In the genomic region with DNA sequence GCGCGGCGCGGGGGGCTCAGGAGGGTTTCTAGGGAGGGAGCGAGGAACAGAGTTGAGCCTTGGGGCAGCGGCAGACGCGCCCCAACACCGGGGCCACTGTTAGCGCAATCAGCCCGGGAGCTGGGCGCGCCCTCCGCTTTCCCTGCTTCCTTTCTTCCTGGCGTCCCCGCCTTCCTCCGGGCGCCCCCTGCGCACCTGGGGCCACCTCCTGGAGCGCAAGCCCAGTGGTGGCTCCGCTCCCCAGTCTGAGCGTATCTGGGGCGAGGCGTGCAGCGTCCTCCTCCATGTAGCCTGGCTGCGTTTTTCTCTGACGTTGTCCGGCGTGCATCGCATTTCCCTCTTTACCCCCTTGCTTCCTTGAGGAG, we compare ENCODE assay signal across 9 cellular contexts. TPM values are rescaled to one million over a fixed set of nuclear protein-coding genes. Genes with fewer than 3 reads are reported as not detected.
DNase-seq lines count a peak whose midpoint lies in the region; ATAC-seq, FAIRE-seq and TF ChIP-seq lines count a peak whose summit lies in the region.
"Had no signal": no experiment of that assay in that cellular context is flagged by ENCODE, and none has a peak within 500 bp of the region (broad histone marks: within the 10 kb centered on the region; RNA-seq: fewer than 3 reads in every experiment).

No MANE protein-coding gene starts in this region.

- H3K79me2 ChIP-seq in K562 (ENCODE audit: control insufficient read depth, insufficient read depth, low read length), result no peaks in the 10 kb centered on the region

- ATAC-seq in K562 (no peak), HG02642 (IDR thresholded peaks at IDR 0.05; ENCODE audit: poor library complexity, unreplicated experiment) (no peak)

- FAIRE-seq in K562 (lab: Jason Lieb, UNC), result no peak

- H3K9me3 ChIP-seq in K562 (replicated peaks; ENCODE audit: control insufficient read depth, insufficient read depth, low read depth, low read length), result no peaks in the 10 kb centered on the region
- H3K9me3 ChIP-seq in mucosa of rectum (ENCODE audit: control insufficient read depth in 2 of 2, low read length in 2 of 2), result no peaks in the 10 kb centered on the region

- in situ Hi-C loops in K562 (cut with MboI), result no loop called here

- BruUV-seq in K562 (replicated peaks; lab: Mats Ljungman, UMichigan), result no TSS peak

- DNase-seq in COLO668 (lab: John Stamatoyannopoulos, UW; ENCODE audit: unreplicated experiment), result peak; percentile 76
- DNase-seq in Jurkat, Clone E6-1 (ENCODE audit: low read depth, low spot score), result no peak
- DNase-seq in K562 (ENCODE audit: extremely low read depth in 1 of 4, low spot score in 3 of 4), result no peak
- no peak for DNase-seq in activated CD4-positive, CD25-positive, alpha-beta regulatory T cell treated with anti-CD3 and anti-CD28 coated beads, Interleukin-2, amount 50 U/mL, for 72 hours
- DNase-seq in NOMO-1 treated with DMSO at 0.1 percent for 48 hours (lab: John Stamatoyannopoulos, UW; ENCODE audit: unreplicated experiment), result no peak
- no peak for DNase-seq in activated CD4-positive, alpha-beta T cell treated with anti-CD3 and anti-CD28 coated beads, Interleukin-2, amount 50 U/mL, for 1 hour

- intact Hi-C loops in K562 (cut with micrococcal nuclease), result no loop called here

- H3K27ac ChIP-seq in K562 (ENCODE audit: extremely low read depth, low read depth, low read length), result no peak overlapping the region
- H3K27ac ChIP-seq in mucosa of rectum (ENCODE audit: low read depth in 2 of 2, low read length in 2 of 2), result peak overlapping the region in 1 of 2 donors; percentile 56

- peak overlapping the region; percentile 27 for H3K4me3 ChIP-seq in Jurkat, Clone E6-1 (ENCODE audit: low read length)
- H3K4me3 ChIP-seq in K562 (no peak overlapping the region), mucosa of rectum (ENCODE audit: low read length in 2 of 2) (peak overlapping the region; percentile 48 to 63)

- 0 out of 4 replicates have a peak overlapping the region, but pooled peaks of 1 of the 2 experiments have one; percentile 45 for H3K9ac ChIP-seq in K562 (ENCODE audit: insufficient read depth in 1 of 2, low read depth in 2 of 2, low read length in 2 of 2)
- H3K9ac ChIP-seq in mucosa of rectum (ENCODE audit: low read depth in 1 of 2, low read length in 2 of 2), result peak overlapping the region; percentile 54 to 65

- H2AFZ ChIP-seq in K562 (ENCODE audit: low read depth, low read length), result no peak overlapping the region

- H3K36me3 ChIP-seq in K562 (ENCODE audit: control insufficient read depth, insufficient read depth, low read length), result no peaks in the 10 kb centered on the region
- no peaks in the 10 kb centered on the region for H3K36me3 ChIP-seq in mucosa of rectum (ENCODE audit: control insufficient read depth in 2 of 2, insufficient read depth in 2 of 2, low read length in 2 of 2)

- H3K4me2 ChIP-seq in K562 (ENCODE audit: insufficient read depth, low read length), result no peak overlapping the region

- no peak for TF ChIP-seq EP300 in K562 (IDR thresholded peaks at IDR 0.05; ENCODE audit: low read length)

- POLR2A ChIA-PET in K562 (lab: Yijun Ruan, JAX), result no interaction called here

- H3K27me3 ChIP-seq in K562 (ENCODE audit: control insufficient read depth in 2 of 2, insufficient read depth in 2 of 2, low read length in 2 of 2), result peaks cover 14 to 64% of the 10 kb centered on the region in 2 experiments; a peak in 4 of 5 replicates
- peaks cover 0 to 4% of the 10 kb centered on the region in 2 donors for H3K27me3 ChIP-seq in mucosa of rectum (ENCODE audit: control insufficient read depth in 2 of 2, insufficient read depth in 2 of 2, low read length in 2 of 2)

- TF ChIP-seq RAD21 in K562 (CRISPR knock-in tag; conservative IDR thresholded peaks at IDR 0.05 in 1 of 2, IDR thresholded peaks at IDR 0.05 in 1 of 2), result no peak

- CTCF ChIA-PET in K562 (lab: Yijun Ruan, JAX; ENCODE audit: low intra/inter-chr PET ratio), result no interaction called here

- H4K20me1 ChIP-seq in K562 (replicated peaks; ENCODE audit: control insufficient read depth, insufficient read depth, low read length), result no peaks in the 10 kb centered on the region

- WGBS in K562 (ENCODE audit: insufficient coverage, low coverage, missing lambda C conversion rate), result 10% methylated on average over 15 of the region's 30 CpGs

- no peak for TF ChIP-seq POLR2A in K562 (conservative IDR thresholded peaks at IDR 0.05)

- H3K4me1 ChIP-seq in K562 (replicated peaks in 1 of 2; ENCODE audit: control insufficient read depth in 2 of 2, insufficient read depth in 2 of 2, low read length in 2 of 2), result peaks cover 0 to 30% of the 10 kb centered on the region in 2 experiments; a peak in 3 of 5 replicates
- H3K4me1 ChIP-seq in mucosa of rectum (ENCODE audit: control insufficient read depth in 2 of 2, insufficient read depth in 2 of 2, low read length in 2 of 2), result peaks cover 2 to 7% of the 10 kb centered on the region in 2 donors

- H3K9me1 ChIP-seq in K562 (ENCODE audit: control insufficient read depth, insufficient read depth, low read length), result no peaks in the 10 kb centered on the region

- TF ChIP-seq CTCF in K562 (IDR thresholded peaks at IDR 0.05 in 2 of 3, conservative IDR thresholded peaks at IDR 0.05 in 1 of 3; ENCODE audit: insufficient read depth in 2 of 3, low read depth in 1 of 3, low read length in 3 of 3), result no peak

TF ChIP-seq in K562, 482 proteins besides CTCF, POLR2A, EP300 and RAD21:
- no peak for TF ChIP-seq STAT5B (CRISPR knock-in tag; IDR thresholded peaks at IDR 0.05)
- no peak for TF ChIP-seq DPF2 (IDR thresholded peaks at IDR 0.05)
- TF ChIP-seq NRF1 (conservative IDR thresholded peaks at IDR 0.05 in 1 of 2, IDR thresholded peaks at IDR 0.05 in 1 of 2), result peak; percentile 51 to 57; a peak in 2 of 4 replicates

RNA-seq across cellular contexts. Expression of gene PROC, which starts 5.2 kb away (rescaled TPM):
- polyA plus RNA-seq in Jurkat, Clone E6-1 (2012; ENCODE audit: insufficient read depth, insufficient read length), result 0.92 TPM
- total RNA-seq in K562 (2011; cell fraction: chromatin; rRNA removed; ENCODE audit: low replicate concordance), result not detected in 2 replicates
- not detected in 2 replicates for total RNA-seq in K562 (2011; cell fraction: nucleolus; rRNA removed)
- total RNA-seq in K562 (2011; cell fraction: nucleoplasm; rRNA removed), result not detected in 2 replicates
- total RNA-seq in K562 (2014; rRNA removed) (not detected in 2 replicates), K562 (2014; rRNA removed; fragmentation: Illumina TruSeq; extraction: Trizol) (not detected in 2 replicates), K562 (2015; rRNA removed; fragmentation: Illumina TruSeq; extraction: Trizol) (not detected in 2 replicates), K562 (2021) (not detected in 2 replicates)
- polyA plus RNA-seq in K562 (2011; rRNA removed) (not detected in 2 replicates), K562 (2014; fragmentation: Illumina TruSeq; extraction: Trizol) (not detected in 2 replicates), K562 (2014; fragmentation: Nextera tagmentation; extraction: Ambion mirVana) (not detected), K562 (2014; rRNA removed) (not detected in 2 replicates)
- not detected in 2 replicates for polyA plus RNA-seq in K562 (2011; cell fraction: cytosol; rRNA removed)
- not detected in 2 replicates for polyA plus RNA-seq in K562 (2011; cell fraction: nucleus; rRNA removed)
- 0.14 and 0.25 TPM in 2 replicates for polyA plus RNA-seq in K562 (2012)
- polyA minus RNA-seq in K562 (2011; rRNA and poly(A)+ RNA removed), result not detected in 2 replicates
- polyA minus RNA-seq in K562 (2011; cell fraction: cytosol; rRNA and poly(A)+ RNA removed), result not detected in 2 replicates
- not detected in 2 replicates for polyA minus RNA-seq in K562 (2011; cell fraction: nucleus; rRNA and poly(A)+ RNA removed)
- total RNA-seq: HT1080 had no signal

RNA-seq across cellular contexts. Expression of gene MAP3K2, which starts 35.7 kb away (rescaled TPM):
- 4.1 TPM for polyA plus RNA-seq in Jurkat, Clone E6-1 (2012; ENCODE audit: insufficient read depth, insufficient read length)
- 11.9 and 21.7 TPM in 2 replicates for total RNA-seq in K562 (2011; cell fraction: chromatin; rRNA removed; ENCODE audit: low replicate concordance)
- total RNA-seq in K562 (2011; cell fraction: nucleolus; rRNA removed), result 4.2 and 6.8 TPM in 2 replicates
- total RNA-seq in K562 (2011; cell fraction: nucleoplasm; rRNA removed), result 7.3 and 14.1 TPM in 2 replicates
- 7.1 and 12.1 TPM in 2 replicates for total RNA-seq in K562 (2014; rRNA removed)
- total RNA-seq in K562 (2014; rRNA removed; fragmentation: Illumina TruSeq; extraction: Trizol), result 9.0 and 10.0 TPM in 2 replicates
- total RNA-seq in K562 (2015; rRNA removed; fragmentation: Illumina TruSeq; extraction: Trizol), result 8.3 TPM in 2 replicates
- total RNA-seq in K562 (2021), result 14.2 and 15.5 TPM in 2 replicates
- polyA plus RNA-seq in K562 (2011; rRNA removed), result 5.4 and 5.7 TPM in 2 replicates
- 1.9 and 2.8 TPM in 2 replicates for polyA plus RNA-seq in K562 (2011; cell fraction: cytosol; rRNA removed)
- polyA plus RNA-seq in K562 (2011; cell fraction: nucleus; rRNA removed), result 11.4 and 11.5 TPM in 2 replicates
- 3.4 and 3.5 TPM in 2 replicates for polyA plus RNA-seq in K562 (2012)
- polyA plus RNA-seq in K562 (2014; fragmentation: Illumina TruSeq; extraction: Trizol), result 5.0 and 5.3 TPM in 2 replicates
- polyA plus RNA-seq in K562 (2014; fragmentation: Nextera tagmentation; extraction: Ambion mirVana), result 1 to 10 TPM; 1.2 to 2.6 TPM
- 4.8 and 4.9 TPM in 2 replicates for polyA plus RNA-seq in K562 (2014; rRNA removed)
- 15.4 and 22.1 TPM in 2 replicates for polyA minus RNA-seq in K562 (2011; rRNA and poly(A)+ RNA removed)
- polyA minus RNA-seq in K562 (2011; cell fraction: cytosol; rRNA and poly(A)+ RNA removed), result 8.7 and 10.0 TPM in 2 replicates
- polyA minus RNA-seq in K562 (2011; cell fraction: nucleus; rRNA and poly(A)+ RNA removed), result 8.6 and 14.6 TPM in 2 replicates
